10 cellular contexts compared by ENCODE assay signal in genomic region chr17:2075336-2076056, GRCh38. TPM values are rescaled to one million over a fixed set of nuclear protein-coding genes. Genes with fewer than 3 reads are reported as not detected.
DNase-seq lines count a peak whose midpoint lies in the region; ATAC-seq, FAIRE-seq and TF ChIP-seq lines count a peak whose summit lies in the region.
"Had no signal": no experiment of that assay in that cellular context is flagged by ENCODE, and none has a peak within 500 bp of the region (broad histone marks: within the 10 kb centered on the region; RNA-seq: fewer than 3 reads in every experiment).

No MANE protein-coding gene starts in this region.

- intact Hi-C loops in pancreas (cut with DNase I), result no loop called here

- no peak overlapping the region for H3K4me3 ChIP-seq in pancreas

- H3K27ac ChIP-seq in foreskin keratinocyte (no peak overlapping the region), pancreas (peak overlapping the region in 2 of 4 donors; percentile 30 to 47)

- no peaks in the 10 kb centered on the region for H3K9me3 ChIP-seq in pancreas

- DNase-seq in AG20443 (ENCODE audit: low spot score) (peak; percentile 53), RPMI7951 (ENCODE audit: low read depth) (peak; percentile 89), foreskin keratinocyte (no peak), pancreas (no peak), T-helper 1 cell (no peak), NCI-H1694 (lab: John Stamatoyannopoulos, UW) (no peak)
- no peak for DNase-seq in activated effector memory CD4-positive, alpha-beta T cell treated with Interleukin-2 at 50 U/mL for 16 hours
- DNase-seq: activated CD4-positive, alpha-beta memory T cell treated with anti-CD3 and anti-CD28 coated beads for 36 hours; NCI-H510A had no signal

- TF ChIP-seq CTCF in foreskin keratinocyte (conservative IDR thresholded peaks at IDR 0.05), result peak; percentile 18
- TF ChIP-seq CTCF in pancreas (IDR thresholded peaks at IDR 0.05), result no peak

- H3K36me3 ChIP-seq in pancreas, result peaks cover 0 to 2% (median 0%) of the 10 kb centered on the region in 3 donors

- no peaks in the 10 kb centered on the region for H3K27me3 ChIP-seq in foreskin keratinocyte
- no peaks in the 10 kb centered on the region for H3K27me3 ChIP-seq in pancreas

- H3K4me1 ChIP-seq in foreskin keratinocyte (peaks cover 7% of the 10 kb centered on the region), pancreas (peaks cover 0 to 4% (median 0%) of the 10 kb centered on the region in 3 donors)

- 83 to 91% methylated on average over 12 to 13 of the region's 13 CpGs for WGBS in pancreas, 2 donors

- ATAC-seq in foreskin keratinocyte, result peak; percentile 38
- ATAC-seq in pancreas, result peak in 3 of 4 donors; percentile 39 to 46 (median 44)
- ATAC-seq in HG03354 (IDR thresholded peaks at IDR 0.05; ENCODE audit: poor library complexity, severe bottlenecking, unreplicated experiment), result no peak

- no peak for FAIRE-seq in pancreas (lab: Jason Lieb, UNC)

RNA-seq across cellular contexts. Expression of gene HIC1, which starts 20.6 kb away (rescaled TPM):
- total RNA-seq in RPMI7951 (2014; rRNA removed; shearing (Covaris generic)), result 4.6 and 14.2 TPM in 2 replicates
- total RNA-seq in foreskin keratinocyte (1.5 and 3.0 TPM in 2 replicates), pancreas (10 to 100 TPM in 2 of 6 donors, 1 to 10 TPM in 4; 1.0 to 15.8 (median 3.8) TPM)
- polyA plus RNA-seq in foreskin keratinocyte (0.99 and 2.4 TPM in 2 replicates), pancreas (1 to 10 TPM; 1.8 to 3.7 TPM)

RNA-seq across cellular contexts. Expression of gene OVCA2, which starts 33.7 kb away (rescaled TPM):
- 67.5 and 69.9 TPM in 2 replicates for total RNA-seq in RPMI7951 (2014; rRNA removed; shearing (Covaris generic))
- 55.7 and 61.6 TPM in 2 replicates for total RNA-seq in foreskin keratinocyte
- 71.6 and 74.4 TPM in 2 replicates for polyA plus RNA-seq in foreskin keratinocyte
- total RNA-seq in pancreas, result 10 to 100 TPM; 10.4 to 20.5 (median 17.9) TPM
- polyA plus RNA-seq in pancreas, result 10 to 100 TPM; 46.3 to 79.3 TPM

RNA-seq across cellular contexts. Expression of gene DPH1, which starts 45.5 kb away (rescaled TPM):
- 12.1 and 16.3 TPM in 2 replicates for total RNA-seq in RPMI7951 (2014; rRNA removed; shearing (Covaris generic))
- 23.3 and 24.0 TPM in 2 replicates for total RNA-seq in foreskin keratinocyte
- polyA plus RNA-seq in foreskin keratinocyte, result 21.6 and 22.7 TPM in 2 replicates
- total RNA-seq in pancreas, result 10 to 100 TPM; 21.8 to 37.7 (median 27.6) TPM
- 10 to 100 TPM; 53.3 to 74.4 TPM for polyA plus RNA-seq in pancreas

RNA-seq across cellular contexts. Expression of gene RTN4RL1, which starts 50.4 kb away (rescaled TPM):
- 7.6 and 8.8 TPM in 2 replicates for total RNA-seq in RPMI7951 (2014; rRNA removed; shearing (Covaris generic))
- total RNA-seq in foreskin keratinocyte, result 2.6 and 4.2 TPM in 2 replicates
- 2.3 and 3.3 TPM in 2 replicates for polyA plus RNA-seq in foreskin keratinocyte
- 1 to 10 TPM in 4 of 6 donors, under 1 TPM in 2; 0.93 to 3.6 (median 1.7) TPM for total RNA-seq in pancreas
- polyA plus RNA-seq in pancreas, result 1 to 10 TPM; 3.0 to 3.1 TPM

Comparison
In these comparisons a context has a peak if more than half of its experiments do, and no peak if none do; other contexts are left out.
1. DNase-seq: peak in AG20443 (single experiment) and RPMI7951 (single experiment); none in foreskin keratinocyte (0 of 2), pancreas (0 of 6), T-helper 1 cell (0 of 5), activated effector memory CD4-positive, alpha-beta T cell treated with Interleukin-2 at 50 U/mL for 16 hours (single experiment) and NCI-H1694 (single experiment).